In the genomic region with DNA sequence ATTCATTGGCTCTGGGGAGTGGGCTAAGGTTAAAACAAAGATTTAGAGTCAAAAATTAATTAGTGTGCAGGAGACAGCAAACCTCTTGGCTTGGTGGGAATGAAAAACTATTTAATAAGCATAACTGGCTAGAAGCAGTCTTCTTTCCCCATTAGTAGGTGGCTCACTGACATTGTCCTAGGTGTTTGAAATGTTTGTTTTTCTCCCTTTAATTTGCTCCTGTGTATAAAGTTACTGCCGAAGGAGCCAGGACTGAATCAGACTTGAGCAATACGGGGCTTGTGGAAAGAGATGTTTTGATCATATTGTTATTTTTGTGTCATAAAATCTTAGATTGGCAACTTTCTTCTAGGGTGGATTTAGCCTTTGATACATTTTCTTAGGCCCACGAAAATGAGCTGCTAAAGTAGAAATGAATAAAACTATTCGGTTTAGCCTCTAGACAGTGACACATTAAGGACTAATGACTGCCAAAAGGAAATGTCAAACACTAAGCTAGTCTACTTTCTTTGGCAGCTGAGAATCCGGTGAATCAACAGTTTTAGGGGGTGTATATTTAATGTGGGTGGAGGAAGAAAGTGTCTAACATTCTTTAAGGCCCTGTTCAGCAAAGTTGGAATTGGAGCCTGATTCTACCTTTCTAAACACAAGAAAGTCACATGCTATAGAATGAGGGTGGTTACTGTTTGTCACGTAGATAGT, we compare ENCODE assay signal across 13 cellular contexts. TPM values are rescaled to one million over a fixed set of nuclear protein-coding genes. Genes with fewer than 3 reads are reported as not detected.
DNase-seq lines count a peak whose midpoint lies in the region; ATAC-seq and TF ChIP-seq lines count a peak whose summit lies in the region.
"Had no signal": no experiment of that assay in that cellular context is flagged by ENCODE, and none has a peak within 500 bp of the region (broad histone marks: within the 10 kb centered on the region; RNA-seq: fewer than 3 reads in every experiment).

No MANE protein-coding gene starts in this region.

- peak overlapping the region in 4 of 5 donors; percentile 12 to 52 (median 37) for H3K9ac ChIP-seq in subcutaneous abdominal adipose tissue (ENCODE audit: low read length in 5 of 5)

- peaks cover 69% of the 10 kb centered on the region for H3K4me1 Mint-ChIP-seq in brain
- H3K4me1 Mint-ChIP-seq in activated naive CD8-positive, alpha-beta T cell treated with anti-CD3 and anti-CD28 coated beads for 36 hours = peaks cover 3% of the 10 kb centered on the region

- peak; percentile 48 for ATAC-seq in left ventricle myocardium superior
- ATAC-seq in HG03354 (IDR thresholded peaks at IDR 0.05; ENCODE audit: poor library complexity, severe bottlenecking, unreplicated experiment) = no peak

- H3K27ac ChIP-seq in subcutaneous abdominal adipose tissue (ENCODE audit: low read depth, low read length) = peak overlapping the region; percentile 98
- H3K27ac ChIP-seq: cardiac muscle cell had no signal

- no peaks in the 10 kb centered on the region for H3K27me3 ChIP-seq in subcutaneous abdominal adipose tissue (ENCODE audit: control insufficient read depth in 5 of 5, insufficient read depth in 4 of 5, low read length in 5 of 5)
- H3K27me3 ChIP-seq: cardiac muscle cell had no signal

- no peaks in the 10 kb centered on the region for H3K9me3 ChIP-seq in subcutaneous abdominal adipose tissue (ENCODE audit: control insufficient read depth in 5 of 5, low read length in 5 of 5)

- no peaks in the 10 kb centered on the region for H3K9me3 Mint-ChIP-seq in brain
- no peaks in the 10 kb centered on the region for H3K9me3 Mint-ChIP-seq in activated naive CD8-positive, alpha-beta T cell treated with anti-CD3 and anti-CD28 coated beads for 36 hours

- no peak for TF ChIP-seq CTCF in brain (conservative IDR thresholded peaks at IDR 0.05)

- H3K36me3 Mint-ChIP-seq in brain = peaks cover 15% of the 10 kb centered on the region
- H3K36me3 Mint-ChIP-seq in activated naive CD8-positive, alpha-beta T cell treated with anti-CD3 and anti-CD28 coated beads for 36 hours = peaks cover 2% of the 10 kb centered on the region

- peak overlapping the region in 1 of 5 experiments; percentile 67 for H3K4me3 Mint-ChIP-seq in brain
- no peak overlapping the region for H3K4me3 Mint-ChIP-seq in activated naive CD8-positive, alpha-beta T cell treated with anti-CD3 and anti-CD28 coated beads for 36 hours

- H3K27ac Mint-ChIP-seq in brain = peak overlapping the region in 4 of 5 experiments; percentile 71 to 88 (median 80)
- no peak overlapping the region for H3K27ac Mint-ChIP-seq in activated naive CD8-positive, alpha-beta T cell treated with anti-CD3 and anti-CD28 coated beads for 36 hours

- no peaks in the 10 kb centered on the region for H3K36me3 ChIP-seq in subcutaneous abdominal adipose tissue (ENCODE audit: control insufficient read depth in 5 of 5, insufficient read depth in 5 of 5, low read length in 5 of 5)
- H3K36me3 ChIP-seq: cardiac muscle cell had no signal

- in situ Hi-C loops in KBM-7 (cut with MboI; ENCODE audit: low pct_unique_long_range_greater_than_20kb, low sequenced_read_pairs) = no loop called here

- H3K27me3 Mint-ChIP-seq in brain = no peaks in the 10 kb centered on the region
- H3K27me3 Mint-ChIP-seq in activated naive CD8-positive, alpha-beta T cell treated with anti-CD3 and anti-CD28 coated beads for 36 hours = no peaks in the 10 kb centered on the region

- peak; percentile 82 for DNase-seq in HCEC 1CT
- no peak for DNase-seq in left ventricle myocardium superior
- no peak for DNase-seq in activated naive CD8-positive, alpha-beta T cell treated with anti-CD3 and anti-CD28 coated beads for 36 hours
- no peak for DNase-seq in KBM-7
- no peak for DNase-seq in activated CD4-positive, alpha-beta T cell treated with anti-CD3 and anti-CD28 coated beads, Interleukin-2, amount 50 U/mL, for 1 hour
- DNase-seq: activated CD4-positive, alpha-beta T cell treated with anti-CD3 and anti-CD28 coated beads for 4 hours; GF-D8; NCI-H526 had no signal

- H3K4me1 ChIP-seq in subcutaneous abdominal adipose tissue (ENCODE audit: control insufficient read depth in 5 of 5, insufficient read depth in 5 of 5, low read length in 5 of 5) = peaks cover 5 to 63% (median 53%) of the 10 kb centered on the region in 5 donors

- intact Hi-C loops in left ventricle myocardium superior (cut with micrococcal nuclease) = no loop called here

- H3K4me3 ChIP-seq in subcutaneous abdominal adipose tissue (ENCODE audit: low read depth in 1 of 5, low read length in 5 of 5) = no peak overlapping the region
- H3K4me3 ChIP-seq: cardiac muscle cell had no signal

RNA-seq across cellular contexts. Expression of a gene that starts 30.2 kb away (rescaled TPM):
- polyA plus RNA-seq in brain (ENCODE audit: insufficient read depth, low read depth, low replicate concordance) = 2.8 TPM
- 0.12 TPM for total RNA-seq in left ventricle myocardium superior
- total RNA-seq in activated naive CD8-positive, alpha-beta T cell treated with anti-CD3 and anti-CD28 coated beads for 36 hours = not detected
- total RNA-seq: cardiac muscle cell, HT-29 had no signal
